19 cellular contexts compared by ENCODE assay signal in genomic region chr2:215791481-215791937, GRCh38.
DNase-seq lines count a peak whose midpoint lies in the region; ATAC-seq, FAIRE-seq and TF ChIP-seq lines count a peak whose summit lies in the region.
"Had no signal": no experiment of that assay in that cellular context is flagged by ENCODE, and none has a peak within 500 bp of the region (broad histone marks: within the 10 kb centered on the region; RNA-seq: fewer than 3 reads in every experiment).

No MANE protein-coding gene starts in this region.

- BruUV-seq in PC-3 (replicated peaks; lab: Mats Ljungman, UMichigan): no TSS peak

- no peak overlapping the region for H2BK120ac ChIP-seq in mesenchymal stem cell (ENCODE audit: low read depth, low read length)

- no peak overlapping the region for H4K8ac ChIP-seq in mesenchymal stem cell (ENCODE audit: low read length)

- peak overlapping the region in 1 of 2 experiments; percentile 45 for H2BK12ac ChIP-seq in mesenchymal stem cell (ENCODE audit: low read length in 2 of 2)

- CTCF ChIA-PET in PC-3 (lab: Charles Lee): no interaction called here

- H3K4me1 ChIP-seq in mesenchymal stem cell (ENCODE audit: control insufficient read depth, insufficient read depth, low read depth, low read length) (peaks cover 9% of the 10 kb centered on the region), PC-3 (ENCODE audit: insufficient read depth, low read length) (peaks cover 32% of the 10 kb centered on the region)
- H3K4me1 ChIP-seq: breast epithelium had no signal

- H2AFZ ChIP-seq in mesenchymal stem cell (ENCODE audit: low read depth, low read length) (no peak overlapping the region), PC-3 (ENCODE audit: low read length) (no peak overlapping the region)

- H3K14ac ChIP-seq in mesenchymal stem cell (ENCODE audit: low read length in 2 of 2): no peak overlapping the region

- 94% methylated on average over 4 of the region's 4 CpGs for WGBS in mesenchymal stem cell

- H3K4me3 ChIP-seq in mesenchymal stem cell (ENCODE audit: insufficient read depth in 1 of 2, low read depth in 1 of 2, low read length in 2 of 2) (no peak overlapping the region), PC-3 (ENCODE audit: low read length) (no peak overlapping the region)
- H3K4me3 ChIP-seq: breast epithelium, dorsolateral prefrontal cortex, mucosa of descending colon had no signal

- H3K9ac ChIP-seq in mesenchymal stem cell (ENCODE audit: low read length) (peak overlapping the region; percentile 29), PC-3 (ENCODE audit: low read length) (no peak overlapping the region)

- no peak overlapping the region for H3K4ac ChIP-seq in mesenchymal stem cell (ENCODE audit: low read depth in 1 of 2, low read length in 2 of 2)

- DNase-seq in AG08395 (ENCODE audit: low spot score) (peak; percentile 32), GM12891 (ENCODE audit: insufficient read length, low spot score) (no peak), SHP77 treated with DMSO at 0.1 percent for 48 hours (lab: John Stamatoyannopoulos, UW) (peak; percentile 4), mesenchymal stem cell (no peak), HPDE6-E6E7 (ENCODE audit: extremely low spot score) (no peak), Right ventricle myocardium inferior (ENCODE audit: missing footprints) (no peak), PC-3 (no peak)
- DNase-seq: activated CD8-positive, alpha-beta memory T cell treated with anti-CD3 and anti-CD28 coated beads for 24 hours; Calu3; dorsolateral prefrontal cortex; HFFc6; mucosa of descending colon; NCI-H2171; retina; stimulated activated naive CD8-positive, alpha-beta T cell treated with anti-CD3 and anti-CD28 coated beads, Interleukin-15, Interleukin-2, amounts not matched to agents 100 U/mL and 50 U/mL, for 24 hours had no signal

- no peaks in the 10 kb centered on the region for H3K79me1 ChIP-seq in mesenchymal stem cell (replicated peaks; ENCODE audit: low read length, poor library complexity, severe bottlenecking)

- intact Hi-C loops in Right ventricle myocardium inferior (cut with DNase I): no loop called here
- intact Hi-C loops in PC-3 (cut with micrococcal nuclease): loop anchor here (5.0 kb wide), 1 partner anchor 86 kb away; no protein-coding TSS in a partner anchor

- no peaks in the 10 kb centered on the region for H3K79me2 ChIP-seq in PC-3 (ENCODE audit: low read length)

- H3K4me2 ChIP-seq in mesenchymal stem cell (ENCODE audit: low read length, poor library complexity, severe bottlenecking) (no peak overlapping the region), PC-3 (ENCODE audit: low read length) (no peak overlapping the region)

- H3K9me3 ChIP-seq in mesenchymal stem cell (ENCODE audit: control insufficient read depth, low read length) (no peaks in the 10 kb centered on the region), PC-3 (ENCODE audit: low read length) (no peaks in the 10 kb centered on the region)
- H3K9me3 ChIP-seq: breast epithelium, mucosa of descending colon had no signal

- H2BK15ac ChIP-seq in mesenchymal stem cell (ENCODE audit: low read depth, poor library complexity, severe bottlenecking): no peak overlapping the region

- H4K91ac ChIP-seq in mesenchymal stem cell (ENCODE audit: low read length): no peak overlapping the region

- no peaks in the 10 kb centered on the region for H3K9me2 ChIP-seq in PC-3 (replicated peaks; ENCODE audit: low read length)

- no peak for FAIRE-seq in GM12891 (lab: Jason Lieb, UNC)
- FAIRE-seq: G401.6 had no signal

- H3K27me3 ChIP-seq in mesenchymal stem cell (ENCODE audit: control insufficient read depth in 1 of 2, insufficient read depth in 1 of 2, low read length in 2 of 2) (no peaks in the 10 kb centered on the region), PC-3 (ENCODE audit: low read length) (no peaks in the 10 kb centered on the region)
- H3K27me3 ChIP-seq: breast epithelium had no signal

- no peak overlapping the region for H2BK5ac ChIP-seq in mesenchymal stem cell (ENCODE audit: low read depth, low read length, poor library complexity, severe bottlenecking)

- no peaks in the 10 kb centered on the region for H4K20me1 ChIP-seq in PC-3 (ENCODE audit: low read length)

- ATAC-seq in Right ventricle myocardium inferior (no peak), PC-3 (no peak), GM18519 (IDR thresholded peaks at IDR 0.05; ENCODE audit: low FRiP score, unreplicated experiment) (no peak)
- ATAC-seq: activated CD4-positive, CD25-positive, alpha-beta regulatory T cell treated with anti-CD3 and anti-CD28 coated beads, Interleukin-2, amount 50 U/mL, for 24 hours; mucosa of descending colon; stimulated activated naive CD8-positive, alpha-beta T cell treated with anti-CD3 and anti-CD28 coated beads, Interleukin-15, Interleukin-2, amounts not matched to agents 100 U/mL and 50 U/mL, for 24 hours had no signal

- no peak for TF ChIP-seq POLR2A in GM12891 (IDR thresholded peaks at IDR 0.05; ENCODE audit: low read depth, low read length)

- H3K23ac ChIP-seq in mesenchymal stem cell (ENCODE audit: low read length in 2 of 2): no peak overlapping the region

- H2AK5ac ChIP-seq in mesenchymal stem cell (ENCODE audit: low read length, severe bottlenecking): no peak overlapping the region

- no peaks in the 10 kb centered on the region for H3F3A ChIP-seq in PC-3 (ENCODE audit: low read length, unreplicated experiment)

- H3K27ac ChIP-seq in mesenchymal stem cell (ENCODE audit: low read length, poor library complexity, severe bottlenecking) (no peak overlapping the region), PC-3 (ENCODE audit: low read length) (no peak overlapping the region)
- H3K27ac ChIP-seq: breast epithelium, dorsolateral prefrontal cortex had no signal

- no peaks in the 10 kb centered on the region for H3K36me3 ChIP-seq in mesenchymal stem cell (ENCODE audit: control insufficient read depth in 1 of 2, insufficient read depth in 2 of 2, low read depth in 1 of 2, low read length in 2 of 2)
- H3K36me3 ChIP-seq in PC-3 (ENCODE audit: low read depth, low read length): no peaks in the 10 kb centered on the region
- H3K36me3 ChIP-seq: breast epithelium had no signal

- POLR2A ChIA-PET in PC-3 (lab: Charles Lee; ENCODE audit: unreplicated experiment): no interaction called here

- H3K18ac ChIP-seq in mesenchymal stem cell (ENCODE audit: low read depth in 1 of 2, low read length in 2 of 2): peak overlapping the region in 1 of 2 experiments; percentile 35

- no peak for TF ChIP-seq CTCF in PC-3 (conservative IDR thresholded peaks at IDR 0.05; ENCODE audit: low read depth, low read length)

TF ChIP-seq in GM12891, 5 proteins besides CTCF, POLR2A, EP300 and RAD21:
- TF ChIP-seq TAF1 (IDR thresholded peaks at IDR 0.05; ENCODE audit: low read depth, low read length) (no peak), SPI1 (IDR thresholded peaks at IDR 0.05; ENCODE audit: low read depth, low read length) (peak; percentile 9; the same call in 1 of the 2 replicates), POU2F2 (IDR thresholded peaks at IDR 0.05; ENCODE audit: low read depth, low read length) (no peak), POLR2AphosphoS5 (IDR thresholded peaks at IDR 0.05; ENCODE audit: low read depth, low read length) (no peak), PAX5 (IDR thresholded peaks at IDR 0.05; ENCODE audit: insufficient read depth, low read length, severe bottlenecking) (no peak)

Comparison
In these comparisons a context has a peak if more than half of its experiments do, and no peak if none do; other contexts are left out.
1. DNase-seq: peak in AG08395 (single experiment) and SHP77 treated with DMSO at 0.1 percent for 48 hours (single experiment); none in GM12891 (single experiment), mesenchymal stem cell (single experiment), HPDE6-E6E7 (single experiment), Right ventricle myocardium inferior (single experiment) and PC-3 (single experiment).